ENCODE assay signal across 22 cellular contexts in genomic region chr5:120035815-120036577, GRCh38.
DNase-seq lines count a peak whose midpoint lies in the region; ATAC-seq, FAIRE-seq and TF ChIP-seq lines count a peak whose summit lies in the region.
"Had no signal": no experiment of that assay in that cellular context is flagged by ENCODE, and none has a peak within 500 bp of the region (broad histone marks: within the 10 kb centered on the region; RNA-seq: fewer than 3 reads in every experiment).

No MANE protein-coding gene starts in this region.

- H3K9me3 ChIP-seq in H1 (ENCODE audit: insufficient read depth in 2 of 2, low read depth in 1 of 2, low read length in 1 of 2): no peaks in the 10 kb centered on the region
- no peaks in the 10 kb centered on the region for H3K9me3 ChIP-seq in hepatocyte (ENCODE audit: low read depth)
- H3K9me3 ChIP-seq: BLaER1, Caco-2 had no signal

- peak overlapping the region; percentile 80 for H2AFZ ChIP-seq in GM23338
- H2AFZ ChIP-seq in H1 (ENCODE audit: low read length): peak overlapping the region; percentile 95
- no peak overlapping the region for H2AFZ ChIP-seq in hepatocyte
- H2AFZ ChIP-seq: GM23248 had no signal

- no peaks in the 10 kb centered on the region for H3K36me3 Mint-ChIP-seq in GM23338 (ENCODE audit: low read depth)
- H3K36me3 Mint-ChIP-seq: CD4-positive, CD25-positive, alpha-beta regulatory T cell; CD8-positive, alpha-beta T cell had no signal

- no peaks in the 10 kb centered on the region for H3K9me3 Mint-ChIP-seq in GM23338

- H3K79me1 ChIP-seq in H1 (ENCODE audit: low read depth, low read length): no peaks in the 10 kb centered on the region

- ATAC-seq in GM23338: no peak
- ATAC-seq: CD8-positive, alpha-beta T cell; GM12878 had no signal

- no peak for FAIRE-seq in H1 (lab: Jason Lieb, UNC)
- FAIRE-seq: A204.1, GM12878, GM19239, H54 had no signal

- H3K27me3 ChIP-seq in GM23338 (ENCODE audit: insufficient read depth) (no peaks in the 10 kb centered on the region), H1 (replicated peaks in 1 of 4; ENCODE audit: control insufficient read depth in 3 of 4, extremely low read depth in 1 of 4, insufficient read depth in 3 of 4, low read length in 3 of 4) (no peaks in the 10 kb centered on the region), hepatocyte (no peaks in the 10 kb centered on the region)
- H3K27me3 ChIP-seq: BLaER1 had no signal

- H3K9ac ChIP-seq in H1 (replicated peaks in 1 of 4; ENCODE audit: extremely low read depth in 1 of 4, low read depth in 3 of 4, low read length in 3 of 4): no peak overlapping the region
- H3K9ac ChIP-seq: BLaER1, GM23248 had no signal

- H3K4me3 Mint-ChIP-seq in GM23338: no peak overlapping the region
- H3K4me3 Mint-ChIP-seq: B cell; CD4-positive, CD25-positive, alpha-beta regulatory T cell; CD8-positive, alpha-beta T cell had no signal

- H3K4ac ChIP-seq in H1 (replicated peaks; ENCODE audit: insufficient read length, low read depth, low read length): no peak overlapping the region

- H3K23ac ChIP-seq in H1 (ENCODE audit: insufficient read length): no peak overlapping the region

- no peak overlapping the region; the same call in 1 of the 2 replicates for H3K27ac Mint-ChIP-seq in GM23338
- H3K27ac Mint-ChIP-seq: B cell; CD4-positive, CD25-positive, alpha-beta regulatory T cell; CD8-positive, alpha-beta T cell had no signal

- H3K27me3 Mint-ChIP-seq in GM23338 (ENCODE audit: insufficient read depth, low read depth, poor library complexity): no peaks in the 10 kb centered on the region
- H3K27me3 Mint-ChIP-seq: B cell; CD4-positive, CD25-positive, alpha-beta regulatory T cell had no signal

- TF ChIP-seq POLR2A in H1 (IDR thresholded peaks at IDR 0.05; ENCODE audit: control extremely low read depth in 1 of 2, low read depth in 2 of 2, low read length in 2 of 2): no peak

- no peak overlapping the region for H4K5ac ChIP-seq in H1 (ENCODE audit: insufficient read length, low read depth, low read length)

- no peak overlapping the region for H3K18ac ChIP-seq in H1 (ENCODE audit: extremely low read depth, low read length)

- H2BK120ac ChIP-seq in H1 (replicated peaks; ENCODE audit: low read depth, low read length): no peak overlapping the region

- DNase-seq in GM23338 (ENCODE audit: low spot score): no peak
- peak; percentile 66 for DNase-seq in RPMI8226
- no peak for DNase-seq in H1 (ENCODE audit: low read depth in 1 of 2, low spot score in 2 of 2)
- no peak for DNase-seq in hepatocyte (ENCODE audit: low spot score)
- no peak for DNase-seq in EL
- DNase-seq in NCI-H446 (lab: John Stamatoyannopoulos, UW): no peak
- DNase-seq: Caco-2; CD4-positive, CD25-positive, alpha-beta regulatory T cell; CD8-positive, alpha-beta T cell; DMS153; DND-41; GDM1; GM23248; HCEC 1CT had no signal

- TF ChIP-seq EP300 in H1 (IDR thresholded peaks at IDR 0.05; ENCODE audit: borderline replicate concordance in 1 of 2, low read depth in 2 of 2, low read length in 2 of 2): no peak

- H2BK12ac ChIP-seq in H1 (ENCODE audit: low read depth, low read length): no peak overlapping the region

- H4K91ac ChIP-seq in H1 (replicated peaks; ENCODE audit: insufficient read length, low read length): no peak overlapping the region

- H2BK5ac ChIP-seq in H1 (ENCODE audit: low read depth, low read length): no peak overlapping the region

- no peaks in the 10 kb centered on the region for H4K20me1 ChIP-seq in GM23338 (replicated peaks; ENCODE audit: insufficient read depth)
- no peaks in the 10 kb centered on the region for H4K20me1 ChIP-seq in H1 (replicated peaks in 1 of 2; ENCODE audit: control insufficient read depth in 1 of 2, insufficient read depth in 2 of 2, low read length in 2 of 2)
- H4K20me1 ChIP-seq in hepatocyte (ENCODE audit: insufficient read depth, poor library complexity, severe bottlenecking): no peaks in the 10 kb centered on the region
- H4K20me1 ChIP-seq: BLaER1 had no signal

- CTCF ChIA-PET in H1 (lab: Charles Lee; ENCODE audit: partially characterized antibody): no interaction called here

- H3K9me2 ChIP-seq in GM23338 (ENCODE audit: insufficient read depth): 0 out of 2 replicates have a peak, but pooled peaks cover 4% of the 10 kb centered on the region
- no peaks in the 10 kb centered on the region for H3K9me2 ChIP-seq in hepatocyte (replicated peaks; ENCODE audit: insufficient read depth)

- H3K4me3 ChIP-seq in GM23338 (no peak overlapping the region), H1 (ENCODE audit: extremely low read depth in 1 of 4, insufficient read depth in 2 of 4, low read depth in 3 of 4, low read length in 4 of 4) (no peak overlapping the region), hepatocyte (no peak overlapping the region)
- H3K4me3 ChIP-seq: BLaER1, GM12878, GM23248 had no signal

- no peak overlapping the region for H3K14ac ChIP-seq in H1 (ENCODE audit: insufficient read length)

- 88% methylated on average over 16 of the region's 16 CpGs; no CpG with 5 or more reads in 1 of the 2 experiments for WGBS in H1 (ENCODE audit: extremely low coverage in 1 of 2, insufficient coverage in 1 of 2, insufficient read length in 1 of 2, insufficient replicate concordance in 2 of 2, low coverage in 1 of 2, low lambda C conversion rate in 2 of 2, missing lambda C conversion rate in 1 of 2), 2 experiments
- 91% methylated on average over 16 of the region's 16 CpGs for WGBS in hepatocyte (ENCODE audit: low lambda C conversion rate, missing lambda C conversion rate)

- POLR2A ChIA-PET in H1 (lab: Charles Lee; ENCODE audit: partially characterized antibody): no interaction called here

- H3K4me2 ChIP-seq in GM23338 (no peak overlapping the region), H1 (ENCODE audit: insufficient read depth in 1 of 2, low read depth in 2 of 2, low read length in 2 of 2) (no peak overlapping the region), hepatocyte (no peak overlapping the region)
- H3K4me2 ChIP-seq: BLaER1 had no signal

- no peak for TF ChIP-seq RAD21 in H1 (IDR thresholded peaks at IDR 0.05 in 1 of 2, conservative IDR thresholded peaks at IDR 0.05 in 1 of 2; ENCODE audit: low read depth in 2 of 2, low read length in 2 of 2)

- H3K27ac ChIP-seq in GM23338 (ENCODE audit: low read depth) (no peak overlapping the region), H1 (ENCODE audit: low read depth, low read length) (no peak overlapping the region), hepatocyte (no peak overlapping the region)
- H3K27ac ChIP-seq: 22Rv1, BLaER1, C4-2B, GM23248 had no signal

- H3K4me1 ChIP-seq in GM23338 (ENCODE audit: insufficient read depth) (no peaks in the 10 kb centered on the region), H1 (replicated peaks in 1 of 4; ENCODE audit: control insufficient read depth in 3 of 4, insufficient read depth in 4 of 4, low read length in 3 of 4) (no peaks in the 10 kb centered on the region), hepatocyte (ENCODE audit: insufficient read depth) (no peaks in the 10 kb centered on the region)
- H3K4me1 ChIP-seq: BLaER1, Caco-2 had no signal

- no peaks in the 10 kb centered on the region for H3K79me2 ChIP-seq in GM23338 (replicated peaks; ENCODE audit: insufficient read depth)
- H3K79me2 ChIP-seq in H1 (ENCODE audit: control insufficient read depth in 1 of 2, insufficient read depth in 2 of 2, low read length in 2 of 2): no peaks in the 10 kb centered on the region
- H3K79me2 ChIP-seq in hepatocyte: no peaks in the 10 kb centered on the region

- H3K23me2 ChIP-seq in H1 (ENCODE audit: low read depth, low read length): no peaks in the 10 kb centered on the region

- no peak overlapping the region for H2AK5ac ChIP-seq in H1 (ENCODE audit: low read depth, low read length)

- no peaks in the 10 kb centered on the region for H3F3A ChIP-seq in GM23338 (replicated peaks; ENCODE audit: low read depth)

- H2BK15ac ChIP-seq in H1 (ENCODE audit: low read length): no peak overlapping the region

- no peak overlapping the region for H4K8ac ChIP-seq in H1 (ENCODE audit: extremely low read depth, insufficient read depth, low read length)

- H3K36me3 ChIP-seq in GM23338 (ENCODE audit: insufficient read depth): no peaks in the 10 kb centered on the region
- H3K36me3 ChIP-seq in H1 (ENCODE audit: control insufficient read depth in 2 of 4, insufficient read depth in 4 of 4, low read length in 3 of 4): no peaks in the 10 kb centered on the region
- H3K36me3 ChIP-seq in hepatocyte (replicated peaks; ENCODE audit: insufficient read depth, low read depth): no peaks in the 10 kb centered on the region
- H3K36me3 ChIP-seq: BLaER1 had no signal

- no peak overlapping the region for H2BK20ac ChIP-seq in H1 (ENCODE audit: low read length)

- TF ChIP-seq CTCF in GM23338 (conservative IDR thresholded peaks at IDR 0.05; ENCODE audit: low read depth in 2 of 2) (no peak), H1 (IDR thresholded peaks at IDR 0.05; ENCODE audit: control extremely low read depth in 1 of 3, insufficient read depth in 1 of 3, low read depth in 1 of 3, low read length in 3 of 3) (no peak), hepatocyte (IDR thresholded peaks at IDR 0.05; ENCODE audit: poor library complexity) (no peak)

- H3K56ac ChIP-seq in H1 (replicated peaks; ENCODE audit: insufficient read length, low read depth, low read length): no peak overlapping the region

- H3K4me1 Mint-ChIP-seq in GM23338: no peaks in the 10 kb centered on the region
- H3K4me1 Mint-ChIP-seq: B cell; CD4-positive, CD25-positive, alpha-beta regulatory T cell had no signal

TF ChIP-seq in GM23338, 12 proteins besides CTCF, POLR2A, EP300 and RAD21 (continues in another document):
- no peak for TF ChIP-seq EZH2 (IDR thresholded peaks at IDR 0.05; ENCODE audit: low read depth, unreplicated experiment)
- TF ChIP-seq CREB1 (CRISPR knock-in tag; IDR thresholded peaks at IDR 0.05; ENCODE audit: low read depth): no peak
- TF ChIP-seq ZNF114 (CRISPR knock-in tag; IDR thresholded peaks at IDR 0.05): no peak

TF ChIP-seq in H1, 55 proteins besides CTCF, POLR2A, EP300 and RAD21 (continues in another document):
- TF ChIP-seq SIX5 (IDR thresholded peaks at IDR 0.05; ENCODE audit: low read depth, low read length): no peak
- no peak for TF ChIP-seq TBP (IDR thresholded peaks at IDR 0.05; ENCODE audit: low read depth, low read length)
- TF ChIP-seq CREB1 (IDR thresholded peaks at IDR 0.05): no peak
- TF ChIP-seq TAF1 (IDR thresholded peaks at IDR 0.05; ENCODE audit: low read depth, low read length): no peak
- TF ChIP-seq RBBP5 (IDR thresholded peaks at IDR 0.05; ENCODE audit: borderline replicate concordance, low read depth, low read length): no peak
- TF ChIP-seq BCL11A (IDR thresholded peaks at IDR 0.05; ENCODE audit: low read depth in 2 of 2, low read length in 2 of 2): no peak
- TF ChIP-seq JUND (IDR thresholded peaks at IDR 0.05; ENCODE audit: low read length): no peak
- no peak for TF ChIP-seq CBX5 (IDR thresholded peaks at IDR 0.05; ENCODE audit: low read depth, low read length)
- no peak for TF ChIP-seq SUZ12 (IDR thresholded peaks at IDR 0.05; ENCODE audit: low read length)
- TF ChIP-seq CTBP2 (IDR thresholded peaks at IDR 0.05; ENCODE audit: borderline replicate concordance, insufficient read depth, insufficient read length, low read length): no peak
- TF ChIP-seq ZNF274 (IDR thresholded peaks at IDR 0.05; ENCODE audit: borderline replicate concordance, extremely low read depth, low read length): no peak
- TF ChIP-seq KDM4A (IDR thresholded peaks at IDR 0.05; ENCODE audit: low read depth, low read length, severe bottlenecking): no peak
- no peak for TF ChIP-seq GTF2F1 (IDR thresholded peaks at IDR 0.05; ENCODE audit: borderline replicate concordance, low read depth, low read length)
